Comparison of ENCODE assay signal across 1 cellular context in the genomic region with DNA sequence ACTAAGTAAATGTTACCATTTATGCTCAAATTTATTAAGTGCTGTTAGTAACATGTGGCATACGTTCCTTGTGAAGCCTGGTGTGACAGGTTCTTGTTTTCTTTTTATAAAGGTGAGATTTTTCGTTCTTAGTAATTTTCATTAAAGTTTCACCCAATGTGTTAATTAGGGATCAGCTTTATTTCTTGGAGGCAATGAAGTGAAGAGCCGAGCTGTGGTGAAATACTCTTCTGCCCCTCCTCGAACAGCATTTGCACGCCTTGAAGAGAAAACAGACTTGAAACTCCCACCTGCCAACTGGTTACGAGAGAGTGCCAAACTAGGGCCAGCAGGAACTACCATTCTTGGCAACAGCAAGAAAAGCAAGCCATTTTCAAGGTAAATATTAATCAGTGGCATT.
TF ChIP-seq lines count a peak whose summit lies in the region.

No MANE protein-coding gene starts in this region.

TF ChIP-seq in GM12878, 131 proteins besides CTCF, POLR2A, EP300 and RAD21 (continued from another document):
- TF ChIP-seq, protein P1, sequence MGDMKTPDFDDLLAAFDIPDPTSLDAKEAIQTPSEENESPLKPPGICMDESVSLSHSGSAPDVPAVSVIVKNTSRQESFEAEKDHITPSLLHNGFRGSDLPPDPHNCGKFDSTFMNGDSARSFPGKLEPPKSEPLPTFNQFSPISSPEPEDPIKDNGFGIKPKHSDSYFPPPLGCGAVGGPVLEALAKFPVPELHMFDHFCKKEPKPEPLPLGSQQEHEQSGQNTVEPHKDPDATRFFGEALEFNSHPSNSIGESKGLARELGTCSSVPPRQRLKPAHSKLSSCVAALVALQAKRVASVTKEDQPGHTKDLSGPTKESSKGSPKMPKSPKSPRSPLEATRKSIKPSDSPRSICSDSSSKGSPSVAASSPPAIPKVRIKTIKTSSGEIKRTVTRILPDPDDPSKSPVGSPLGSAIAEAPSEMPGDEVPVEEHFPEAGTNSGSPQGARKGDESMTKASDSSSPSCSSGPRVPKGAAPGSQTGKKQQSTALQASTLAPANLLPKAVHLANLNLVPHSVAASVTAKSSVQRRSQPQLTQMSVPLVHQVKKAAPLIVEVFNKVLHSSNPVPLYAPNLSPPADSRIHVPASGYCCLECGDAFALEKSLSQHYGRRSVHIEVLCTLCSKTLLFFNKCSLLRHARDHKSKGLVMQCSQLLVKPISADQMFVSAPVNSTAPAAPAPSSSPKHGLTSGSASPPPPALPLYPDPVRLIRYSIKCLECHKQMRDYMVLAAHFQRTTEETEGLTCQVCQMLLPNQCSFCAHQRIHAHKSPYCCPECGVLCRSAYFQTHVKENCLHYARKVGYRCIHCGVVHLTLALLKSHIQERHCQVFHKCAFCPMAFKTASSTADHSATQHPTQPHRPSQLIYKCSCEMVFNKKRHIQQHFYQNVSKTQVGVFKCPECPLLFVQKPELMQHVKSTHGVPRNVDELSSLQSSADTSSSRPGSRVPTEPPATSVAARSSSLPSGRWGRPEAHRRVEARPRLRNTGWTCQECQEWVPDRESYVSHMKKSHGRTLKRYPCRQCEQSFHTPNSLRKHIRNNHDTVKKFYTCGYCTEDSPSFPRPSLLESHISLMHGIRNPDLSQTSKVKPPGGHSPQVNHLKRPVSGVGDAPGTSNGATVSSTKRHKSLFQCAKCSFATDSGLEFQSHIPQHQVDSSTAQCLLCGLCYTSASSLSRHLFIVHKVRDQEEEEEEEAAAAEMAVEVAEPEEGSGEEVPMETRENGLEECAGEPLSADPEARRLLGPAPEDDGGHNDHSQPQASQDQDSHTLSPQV (IDR thresholded peaks at IDR 0.05), result 0 out of 2 replicates have a peak, but pooled peaks have one; percentile 31
- TF ChIP-seq MEF2B (IDR thresholded peaks at IDR 0.05; ENCODE audit: partially characterized antibody, poor library complexity, severe bottlenecking) (peak; percentile 80), HDAC6 (IDR thresholded peaks at IDR 0.05; ENCODE audit: unreplicated experiment) (no peak), CREB1 (IDR thresholded peaks at IDR 0.05; ENCODE audit: low read depth) (no peak), ZNF24 (IDR thresholded peaks at IDR 0.05) (peak; percentile 62; the same call in 1 of the 2 replicates), EGR1 (IDR thresholded peaks at IDR 0.05; ENCODE audit: borderline replicate concordance in 1 of 2, low read depth in 2 of 2, low read length in 2 of 2) (no peak), LARP7 (IDR thresholded peaks at IDR 0.05) (no peak), CBX3 (IDR thresholded peaks at IDR 0.05; ENCODE audit: borderline replicate concordance, low read depth) (no peak), BHLHE40 (IDR thresholded peaks at IDR 0.05; ENCODE audit: borderline replicate concordance in 1 of 2, low read depth in 2 of 2, low read length in 1 of 2) (peak; percentile 69 to 70; a peak in 3 of 4 replicates), NBN (IDR thresholded peaks at IDR 0.05) (peak; percentile 55; the same call in 1 of the 2 replicates), RUNX3 (IDR thresholded peaks at IDR 0.05; ENCODE audit: low read length) (no peak), CHD1 (IDR thresholded peaks at IDR 0.05; ENCODE audit: low read depth, low read length) (0 out of 2 replicates have a peak, but pooled peaks have one; percentile 39), MEF2A (IDR thresholded peaks at IDR 0.05; ENCODE audit: insufficient read depth, low read depth, low read length) (0 out of 2 replicates have a peak, but pooled peaks have one; percentile 17)
- TF ChIP-seq, protein P2, sequence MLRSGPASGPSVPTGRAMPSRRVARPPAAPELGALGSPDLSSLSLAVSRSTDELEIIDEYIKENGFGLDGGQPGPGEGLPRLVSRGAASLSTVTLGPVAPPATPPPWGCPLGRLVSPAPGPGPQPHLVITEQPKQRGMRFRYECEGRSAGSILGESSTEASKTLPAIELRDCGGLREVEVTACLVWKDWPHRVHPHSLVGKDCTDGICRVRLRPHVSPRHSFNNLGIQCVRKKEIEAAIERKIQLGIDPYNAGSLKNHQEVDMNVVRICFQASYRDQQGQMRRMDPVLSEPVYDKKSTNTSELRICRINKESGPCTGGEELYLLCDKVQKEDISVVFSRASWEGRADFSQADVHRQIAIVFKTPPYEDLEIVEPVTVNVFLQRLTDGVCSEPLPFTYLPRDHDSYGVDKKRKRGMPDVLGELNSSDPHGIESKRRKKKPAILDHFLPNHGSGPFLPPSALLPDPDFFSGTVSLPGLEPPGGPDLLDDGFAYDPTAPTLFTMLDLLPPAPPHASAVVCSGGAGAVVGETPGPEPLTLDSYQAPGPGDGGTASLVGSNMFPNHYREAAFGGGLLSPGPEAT (IDR thresholded peaks at IDR 0.05; ENCODE audit: low read depth), result peak; percentile 71; the same call in 1 of the 2 replicates
- TF ChIP-seq, protein P3, sequence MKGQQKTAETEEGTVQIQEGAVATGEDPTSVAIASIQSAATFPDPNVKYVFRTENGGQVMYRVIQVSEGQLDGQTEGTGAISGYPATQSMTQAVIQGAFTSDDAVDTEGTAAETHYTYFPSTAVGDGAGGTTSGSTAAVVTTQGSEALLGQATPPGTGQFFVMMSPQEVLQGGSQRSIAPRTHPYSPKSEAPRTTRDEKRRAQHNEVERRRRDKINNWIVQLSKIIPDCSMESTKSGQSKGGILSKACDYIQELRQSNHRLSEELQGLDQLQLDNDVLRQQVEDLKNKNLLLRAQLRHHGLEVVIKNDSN (IDR thresholded peaks at IDR 0.05; ENCODE audit: borderline replicate concordance, extremely low read length, insufficient read depth, low read depth, low read length), result no peak
- TF ChIP-seq, protein P4, sequence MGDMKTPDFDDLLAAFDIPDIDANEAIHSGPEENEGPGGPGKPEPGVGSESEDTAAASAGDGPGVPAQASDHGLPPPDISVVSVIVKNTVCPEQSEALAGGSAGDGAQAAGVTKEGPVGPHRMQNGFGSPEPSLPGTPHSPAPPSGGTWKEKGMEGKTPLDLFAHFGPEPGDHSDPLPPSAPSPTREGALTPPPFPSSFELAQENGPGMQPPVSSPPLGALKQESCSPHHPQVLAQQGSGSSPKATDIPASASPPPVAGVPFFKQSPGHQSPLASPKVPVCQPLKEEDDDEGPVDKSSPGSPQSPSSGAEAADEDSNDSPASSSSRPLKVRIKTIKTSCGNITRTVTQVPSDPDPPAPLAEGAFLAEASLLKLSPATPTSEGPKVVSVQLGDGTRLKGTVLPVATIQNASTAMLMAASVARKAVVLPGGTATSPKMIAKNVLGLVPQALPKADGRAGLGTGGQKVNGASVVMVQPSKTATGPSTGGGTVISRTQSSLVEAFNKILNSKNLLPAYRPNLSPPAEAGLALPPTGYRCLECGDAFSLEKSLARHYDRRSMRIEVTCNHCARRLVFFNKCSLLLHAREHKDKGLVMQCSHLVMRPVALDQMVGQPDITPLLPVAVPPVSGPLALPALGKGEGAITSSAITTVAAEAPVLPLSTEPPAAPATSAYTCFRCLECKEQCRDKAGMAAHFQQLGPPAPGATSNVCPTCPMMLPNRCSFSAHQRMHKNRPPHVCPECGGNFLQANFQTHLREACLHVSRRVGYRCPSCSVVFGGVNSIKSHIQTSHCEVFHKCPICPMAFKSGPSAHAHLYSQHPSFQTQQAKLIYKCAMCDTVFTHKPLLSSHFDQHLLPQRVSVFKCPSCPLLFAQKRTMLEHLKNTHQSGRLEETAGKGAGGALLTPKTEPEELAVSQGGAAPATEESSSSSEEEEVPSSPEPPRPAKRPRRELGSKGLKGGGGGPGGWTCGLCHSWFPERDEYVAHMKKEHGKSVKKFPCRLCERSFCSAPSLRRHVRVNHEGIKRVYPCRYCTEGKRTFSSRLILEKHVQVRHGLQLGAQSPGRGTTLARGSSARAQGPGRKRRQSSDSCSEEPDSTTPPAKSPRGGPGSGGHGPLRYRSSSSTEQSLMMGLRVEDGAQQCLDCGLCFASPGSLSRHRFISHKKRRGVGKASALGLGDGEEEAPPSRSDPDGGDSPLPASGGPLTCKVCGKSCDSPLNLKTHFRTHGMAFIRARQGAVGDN (IDR thresholded peaks at IDR 0.05), result 0 out of 2 replicates have a peak, but pooled peaks have one; percentile 15
